25 cellular contexts compared by ENCODE assay signal in genomic region chr9:109509625-109510024, GRCh38. TPM values are rescaled to one million over a fixed set of nuclear protein-coding genes. Genes with fewer than 3 reads are reported as not detected.
DNase-seq lines count a peak whose midpoint lies in the region; ATAC-seq, FAIRE-seq and TF ChIP-seq lines count a peak whose summit lies in the region.
"Had no signal": no experiment of that assay in that cellular context is flagged by ENCODE, and none has a peak within 500 bp of the region (broad histone marks: within the 10 kb centered on the region; RNA-seq: fewer than 3 reads in every experiment).

No MANE protein-coding gene starts in this region.

- H3K4me1 ChIP-seq in liver (ENCODE audit: control insufficient read depth in 4 of 4, insufficient read depth in 4 of 4, low read length in 3 of 4) (peaks cover 0 to 8% (median 1%) of the 10 kb centered on the region in 4 donors), HepG2 (ENCODE audit: insufficient read depth, low read length) (peaks cover 41% of the 10 kb centered on the region), pancreas (peaks cover 0 to 13% (median 0%) of the 10 kb centered on the region in 3 donors)
- H3K4me1 ChIP-seq: BE2C had no signal

- no peak for ATAC-seq in HepG2
- peak; percentile 45 to 70 (median 62) for ATAC-seq in pancreas
- ATAC-seq in HG02642 (IDR thresholded peaks at IDR 0.05; ENCODE audit: poor library complexity, unreplicated experiment): no peak
- ATAC-seq in T-cell (replicated peaks in 1 of 4): no peak
- ATAC-seq: A549, GM12878, GM23338, HCT116 had no signal

- CTCF ChIA-PET in HepG2 (lab: Yijun Ruan, JAX; ENCODE audit: low intra/inter-chr PET ratio, low total read pairs): no interaction called here
- CTCF ChIA-PET in T-cell (lab: Charles Lee): no interaction called here

- no peak for FAIRE-seq in HepG2 (lab: Jason Lieb, UNC)
- no peak for FAIRE-seq in pancreas (lab: Jason Lieb, UNC)
- FAIRE-seq: A549, D721Med, GM12878, GM19239 had no signal

- TF ChIP-seq CTCF in liver (IDR thresholded peaks at IDR 0.05; ENCODE audit: low read depth, low read length, missing input control): no peak
- no peak for TF ChIP-seq CTCF in HepG2 (CRISPR knock-in tag; IDR thresholded peaks at IDR 0.05)
- no peak for TF ChIP-seq CTCF in pancreas (IDR thresholded peaks at IDR 0.05)

- H3K9ac ChIP-seq in liver (ENCODE audit: low read depth in 1 of 2, low read length in 2 of 2) (no peak overlapping the region), HepG2 (ENCODE audit: insufficient read depth, low read depth, low read length) (no peak overlapping the region)
- H3K9ac ChIP-seq: BLaER1 treated with 17β-estradiol and CSF1 and Interleukin-3, amounts not matched to agents 10 nM and 100 nM had no signal

- H4K20me1 ChIP-seq in HepG2 (ENCODE audit: insufficient read depth, low read length): no peaks in the 10 kb centered on the region
- H4K20me1 ChIP-seq: BLaER1 treated with 17β-estradiol and CSF1 and Interleukin-3, amounts not matched to agents 10 nM and 100 nM had no signal

- TF ChIP-seq EP300 in HepG2 (IDR thresholded peaks at IDR 0.05; ENCODE audit: low read depth in 2 of 2, low read length in 2 of 2) (no peak), HepG2 (CRISPR knock-in tag; IDR thresholded peaks at IDR 0.05; ENCODE audit: borderline replicate concordance) (no peak)

- DNase-seq in HepG2 (ENCODE audit: low spot score): no peak
- DNase-seq in dermis microvascular lymphatic vessel endothelial cell (ENCODE audit: low read depth in 2 of 2): peak; percentile 6 to 69
- DNase-seq in pancreas: no peak
- no peak for DNase-seq in T-cell
- DNase-seq: 8988T; ACHN; AML-193; BE2C; CD4-positive, alpha-beta T cell; CD8-positive, alpha-beta memory T cell; DMS 273 treated with DMSO at 0.1 percent for 48 hours; DMS79; EL; GDM1; H9 had no signal

- H3K27me3 ChIP-seq in liver (ENCODE audit: control insufficient read depth in 4 of 4, insufficient read depth in 4 of 4, low read length in 3 of 4): no peaks in the 10 kb centered on the region
- H3K27me3 ChIP-seq in HepG2 (ENCODE audit: control insufficient read depth in 1 of 2, insufficient read depth in 2 of 2, low read length in 2 of 2): no peaks in the 10 kb centered on the region; a peak in 1 of 5 replicates
- H3K27me3 ChIP-seq in pancreas: no peaks in the 10 kb centered on the region

- intact Hi-C loops in HepG2 (cut with micrococcal nuclease; ENCODE audit: unreplicated experiment): loop anchor here (5.0 kb wide), 1 partner anchor 42 kb away; no protein-coding TSS in a partner anchor
- intact Hi-C loops in pancreas (cut with DNase I): no loop called here

- no TSS peak for BruUV-seq in HepG2 (replicated peaks; lab: Mats Ljungman, UMichigan)

- H3K79me2 ChIP-seq in HepG2 (ENCODE audit: insufficient read depth, low read length): no peaks in the 10 kb centered on the region

- POLR2A ChIA-PET in HepG2 (lab: Yijun Ruan, JAX) (no interaction called here), T-cell (lab: Charles Lee) (no interaction called here)

- no peak overlapping the region for H3K27ac Mint-ChIP-seq in T-cell
- H3K27ac Mint-ChIP-seq: CD14-positive monocyte; CD4-positive, alpha-beta T cell; CD8-positive, alpha-beta memory T cell; GM23338; H9 had no signal

- no peak overlapping the region for H3K4me3 ChIP-seq in liver (ENCODE audit: low read depth in 1 of 3, low read length in 3 of 3)
- no peak overlapping the region for H3K4me3 ChIP-seq in HepG2 (replicated peaks in 1 of 3; ENCODE audit: insufficient read depth in 1 of 3, low read depth in 2 of 3, low read length in 3 of 3)
- H3K4me3 ChIP-seq in pancreas: no peak overlapping the region
- H3K4me3 ChIP-seq: A549; BLaER1 treated with 17β-estradiol and CSF1 and Interleukin-3, amounts not matched to agents 10 nM and 100 nM; GM12878; GM23338 had no signal

- H3K4me1 Mint-ChIP-seq in T-cell: no peaks in the 10 kb centered on the region
- H3K4me1 Mint-ChIP-seq: CD14-positive monocyte; CD8-positive, alpha-beta memory T cell had no signal

- no peak overlapping the region for H2AFZ ChIP-seq in HepG2 (ENCODE audit: low read length)
- H2AFZ ChIP-seq: GM23338 had no signal

- in situ Hi-C loops in HepG2 (cut with HindIII; ENCODE audit: extremely low pct_ligation_motif_present, low pct_unique_long_range_greater_than_20kb): loop anchor here (25.0 kb wide), 1 partner anchor 322 kb away; no protein-coding TSS in a partner anchor

- TF ChIP-seq RAD21 in liver (IDR thresholded peaks at IDR 0.05) (no peak), HepG2 (CRISPR knock-in tag; IDR thresholded peaks at IDR 0.05) (no peak)

- H3K4me3 Mint-ChIP-seq in T-cell: no peak overlapping the region
- H3K4me3 Mint-ChIP-seq: CD14-positive monocyte; CD4-positive, alpha-beta T cell; CD8-positive, alpha-beta memory T cell; GM23338; H9 had no signal

- no peak for TF ChIP-seq POLR2A in HepG2 (IDR thresholded peaks at IDR 0.05; ENCODE audit: insufficient read depth in 1 of 2, low read depth in 2 of 2, low read length in 2 of 2)

- H3K9me3 Mint-ChIP-seq in T-cell: no peaks in the 10 kb centered on the region
- H3K9me3 Mint-ChIP-seq: CD4-positive, alpha-beta T cell; CD8-positive, alpha-beta memory T cell; GM23338; H9 had no signal

- H3K27ac ChIP-seq in liver (ENCODE audit: low read depth in 1 of 2, low read length in 2 of 2) (no peak overlapping the region), HepG2 (ENCODE audit: extremely low read length, insufficient read depth, low read length) (no peak overlapping the region), pancreas (peak overlapping the region in 2 of 4 donors; percentile 33 to 62)
- H3K27ac ChIP-seq: BLaER1 treated with 17β-estradiol and CSF1 and Interleukin-3, amounts not matched to agents 10 nM and 100 nM had no signal

- H3K4me2 ChIP-seq in HepG2 (ENCODE audit: low read depth, low read length): no peak overlapping the region
- H3K4me2 ChIP-seq: A549; BLaER1 treated with 17β-estradiol and CSF1 and Interleukin-3, amounts not matched to agents 10 nM and 100 nM; GM23338 had no signal

- H3K9me3 ChIP-seq in liver (ENCODE audit: control insufficient read depth in 4 of 4, low read length in 3 of 4) (no peaks in the 10 kb centered on the region), HepG2 (ENCODE audit: low read length) (no peaks in the 10 kb centered on the region), pancreas (no peaks in the 10 kb centered on the region)
- H3K9me3 ChIP-seq: A549; BE2C; BLaER1 treated with 17β-estradiol and CSF1 and Interleukin-3, amounts not matched to agents 10 nM and 100 nM had no signal

- no peaks in the 10 kb centered on the region for H3K36me3 Mint-ChIP-seq in T-cell
- H3K36me3 Mint-ChIP-seq: CD14-positive monocyte; CD8-positive, alpha-beta memory T cell had no signal

- H3K27me3 Mint-ChIP-seq in T-cell: peaks cover 16 to 34% of the 10 kb centered on the region in 2 donors

- 53% methylated on average over 3 of the region's 3 CpGs for WGBS in liver
- WGBS in HepG2 (ENCODE audit: low lambda C conversion rate): 62% methylated on average over 3 of the region's 3 CpGs
- WGBS in pancreas, 2 donors: 19 to 23% methylated on average over 3 of the region's 3 CpGs

- H3K36me3 ChIP-seq in liver (ENCODE audit: control insufficient read depth in 4 of 4, insufficient read depth in 3 of 4, low read depth in 1 of 4, low read length in 3 of 4) (no peaks in the 10 kb centered on the region), HepG2 (replicated peaks in 1 of 2; ENCODE audit: control insufficient read depth in 1 of 2, insufficient read depth in 2 of 2, low read length in 2 of 2) (no peaks in the 10 kb centered on the region), pancreas (no peaks in the 10 kb centered on the region)
- H3K36me3 ChIP-seq: BE2C; BLaER1 treated with 17β-estradiol and CSF1 and Interleukin-3, amounts not matched to agents 10 nM and 100 nM had no signal

TF ChIP-seq in liver, 16 proteins besides CTCF, POLR2A, EP300 and RAD21:
- no peak for TF ChIP-seq MAX (IDR thresholded peaks at IDR 0.05)
- TF ChIP-seq NR2F2 (IDR thresholded peaks at IDR 0.05): peak; percentile 29
TF ChIP-seq in liver: peak in this region for 1.

TF ChIP-seq in HepG2, 621 proteins besides CTCF, POLR2A, EP300 and RAD21 (continues in another document):
- no peak for TF ChIP-seq ZMYM3 (CRISPR knock-in tag; IDR thresholded peaks at IDR 0.05)
- no peak for TF ChIP-seq ZFP62 (CRISPR knock-in tag; IDR thresholded peaks at IDR 0.05)
- TF ChIP-seq ZNF431 (CRISPR knock-in tag; IDR thresholded peaks at IDR 0.05; ENCODE audit: borderline replicate concordance, low read depth): no peak

RNA-seq across cellular contexts. Expression of gene PTPN3, which starts 11.5 kb away (rescaled TPM):
- 10 to 100 TPM in 1 of 2 donors, 1 to 10 TPM in 1; 6.3 to 30.3 TPM for total RNA-seq in liver
- polyA plus RNA-seq in liver: 10 to 100 TPM; 20.3 to 26.8 TPM
- total RNA-seq in HepG2 (2016; rRNA removed; fragmentation: Illumina TruSeq; extraction: Trizol): 5.6 and 7.9 TPM in 2 replicates
- 1.3 TPM in 2 replicates for total RNA-seq in HepG2 (2016; cell fraction: cytosol; rRNA removed; fragmentation: Illumina TruSeq; extraction: Trizol; ENCODE audit: low read depth)
- 5.7 and 6.8 TPM in 2 replicates for total RNA-seq in HepG2 (2016; cell fraction: insoluble cytoplasmic fraction; rRNA removed; fragmentation: Illumina TruSeq; extraction: Trizol)
- total RNA-seq in HepG2 (2016; cell fraction: membrane; rRNA removed; fragmentation: Illumina TruSeq; extraction: Trizol): 3.7 and 4.9 TPM in 2 replicates
- total RNA-seq in HepG2 (2016; cell fraction: nucleus; rRNA removed; fragmentation: Illumina TruSeq; extraction: Trizol): 4.9 and 6.4 TPM in 2 replicates
- 17.2 and 20.5 TPM in 2 replicates for polyA plus RNA-seq in HepG2 (2011; rRNA removed)
- 9.8 and 14.5 TPM in 2 replicates for polyA plus RNA-seq in HepG2 (2011; cell fraction: cytosol; rRNA removed)
- polyA plus RNA-seq in HepG2 (2011; cell fraction: nucleus; rRNA removed): 18.5 and 18.8 TPM in 2 replicates
- 6.4 and 8.5 TPM in 2 replicates for polyA plus RNA-seq in HepG2 (2012)
- polyA plus RNA-seq in HepG2 (2016; cell fraction: cytosol; fragmentation: Illumina TruSeq; extraction: Trizol; ENCODE audit: low read depth): 0.68 and 1.0 TPM in 2 replicates
- 6.0 and 7.7 TPM in 2 replicates for polyA plus RNA-seq in HepG2 (2016; cell fraction: insoluble cytoplasmic fraction; fragmentation: Illumina TruSeq; extraction: Trizol; ENCODE audit: low read depth)
- 1.8 and 2.7 TPM in 2 replicates for polyA plus RNA-seq in HepG2 (2016; cell fraction: membrane; fragmentation: Illumina TruSeq; extraction: Trizol; ENCODE audit: low read depth)
- polyA plus RNA-seq in HepG2 (2016; cell fraction: nucleus; fragmentation: Illumina TruSeq; extraction: Trizol; ENCODE audit: insufficient read depth, low read depth): 9.2 and 9.7 TPM in 2 replicates
- polyA minus RNA-seq in HepG2 (2011; rRNA and poly(A)+ RNA removed; ENCODE audit: low replicate concordance): 11.9 and 17.0 TPM in 2 replicates
- 7.4 and 10.0 TPM in 2 replicates for polyA minus RNA-seq in HepG2 (2011; cell fraction: cytosol; rRNA and poly(A)+ RNA removed)
- 18.0 and 21.4 TPM in 2 replicates for polyA minus RNA-seq in HepG2 (2011; cell fraction: nucleus; rRNA and poly(A)+ RNA removed)
- 2.1 and 5.3 TPM in 2 replicates for total RNA-seq in dermis microvascular lymphatic vessel endothelial cell
- 10 to 100 TPM; 12.5 to 14.5 (median 13.6) TPM for total RNA-seq in pancreas
- 10 to 100 TPM in 1 of 2 donors, 1 to 10 TPM in 1; 8.0 to 16.6 TPM for polyA plus RNA-seq in pancreas
- under 1 TPM; 0.05 to 0.12 (median 0.09) TPM for total RNA-seq in T-cell
- total RNA-seq: CD4-positive, alpha-beta T cell had no signal
- polyA plus RNA-seq: CD14-positive monocyte; CD8-positive, alpha-beta memory T cell had no signal

Comparison
In these comparisons a context has a peak if more than half of its experiments do, and no peak if none do; other contexts are left out.
1. ATAC-seq: peak in pancreas (4 of 4); none in HepG2 (single experiment), HG02642 (single experiment) and T-cell (0 of 4).
2. DNase-seq: peak in dermis microvascular lymphatic vessel endothelial cell (2 of 2); none in HepG2 (single experiment), pancreas (0 of 6) and T-cell (0 of 34).